ENCODE assay signal across 10 cellular contexts in the genomic region with DNA sequence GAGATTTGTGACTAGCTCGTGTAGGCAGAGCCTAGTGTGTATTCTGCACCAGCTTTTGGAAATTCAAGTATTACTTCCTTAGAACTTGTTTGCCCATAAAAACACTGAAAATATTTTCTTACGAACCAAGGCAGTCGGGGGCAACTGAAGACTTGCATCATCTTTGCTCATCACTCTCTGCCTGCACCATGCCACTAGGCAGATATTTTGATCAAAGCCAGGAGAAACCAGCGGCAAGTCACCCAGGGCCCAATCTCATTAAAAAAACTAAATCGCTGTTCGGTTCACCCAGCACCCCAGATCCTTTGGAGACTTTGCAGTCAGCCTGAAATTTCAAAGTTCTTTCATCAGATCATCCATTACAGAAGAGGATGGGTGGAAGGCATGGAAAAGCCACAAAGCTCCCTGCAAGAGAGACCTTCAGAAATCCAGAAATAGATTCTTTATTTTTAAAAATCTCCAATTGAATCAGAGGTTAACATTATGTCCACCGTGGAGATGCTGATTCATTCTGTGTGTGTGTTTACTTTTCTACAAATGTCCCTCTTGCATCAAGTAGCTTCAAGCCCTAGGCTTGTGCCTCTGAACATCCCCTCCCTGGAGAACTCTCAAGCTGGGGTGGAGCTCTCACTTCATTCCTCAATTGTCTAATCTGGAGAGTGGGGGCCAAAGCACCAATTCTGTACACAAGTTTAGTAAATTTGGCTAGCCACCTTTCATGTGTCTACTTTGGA.
DNase-seq lines count a peak whose midpoint lies in the region; ATAC-seq and TF ChIP-seq lines count a peak whose summit lies in the region.
"Had no signal": no experiment of that assay in that cellular context is flagged by ENCODE, and none has a peak within 500 bp of the region (broad histone marks: within the 10 kb centered on the region; RNA-seq: fewer than 3 reads in every experiment).

No MANE protein-coding gene starts in this region.

- peaks cover 58% of the 10 kb centered on the region for H3K79me2 ChIP-seq in smooth muscle cell (ENCODE audit: low read depth)

- H3K36me3 Mint-ChIP-seq in activated CD4-positive, alpha-beta T cell treated with anti-CD3 and anti-CD28 coated beads for 36 hours (ENCODE audit: low read depth), result peaks cover 91% of the 10 kb centered on the region

- H3K27me3 Mint-ChIP-seq in activated CD4-positive, alpha-beta T cell treated with anti-CD3 and anti-CD28 coated beads for 36 hours, result no peaks in the 10 kb centered on the region

- peaks cover 91 to 99% (median 97%) of the 10 kb centered on the region in 4 donors for H3K4me1 ChIP-seq in esophagus muscularis mucosa
- H3K4me1 ChIP-seq in smooth muscle cell (ENCODE audit: low read depth), result peaks cover 25% of the 10 kb centered on the region

- no peak for TF ChIP-seq POLR2A in esophagus muscularis mucosa (IDR thresholded peaks at IDR 0.05; ENCODE audit: low read depth)

- H2AFZ ChIP-seq in smooth muscle cell (ENCODE audit: low read depth), result no peak overlapping the region

- 74% methylated on average over 7 of the region's 7 CpGs for WGBS in esophagus muscularis mucosa
- 60% methylated on average over 7 of the region's 7 CpGs for WGBS in smooth muscle cell (ENCODE audit: low lambda C conversion rate)

- peaks cover 51% of the 10 kb centered on the region for H3F3A ChIP-seq in smooth muscle cell (ENCODE audit: low read depth)

- H3K27ac ChIP-seq in RWPE1 (peak overlapping the region; percentile 58), esophagus muscularis mucosa (replicated peaks in 1 of 4) (peak overlapping the region in 3 of 4 donors; percentile 71 to 81 (median 77)), smooth muscle cell (ENCODE audit: low read depth) (peak overlapping the region; percentile 97)

- no peak for DNase-seq in activated CD4-positive, alpha-beta T cell treated with anti-CD3 and anti-CD28 coated beads for 36 hours
- no peak for DNase-seq in activated CD4-positive, alpha-beta T cell treated with anti-CD3 and anti-CD28 coated beads for 1 hour
- DNase-seq in RWPE1 (ENCODE audit: low spot score) (no peak), esophagus muscularis mucosa (ENCODE audit: extremely low spot score) (no peak), smooth muscle cell (lab: John Stamatoyannopoulos, UW; ENCODE audit: unreplicated experiment) (no peak)
- no peak for DNase-seq in stimulated activated CD4-positive, alpha-beta T cell treated with anti-CD3 and anti-CD28 coated beads, Interleukin-12 subunit alpha, Interleukin-12 subunit beta, amount 100 ng/mL, for 4 hours
- no peak for DNase-seq in activated effector memory CD4-positive, alpha-beta T cell treated with anti-CD3 and anti-CD28 coated beads, Interleukin-2, amount 50 U/mL, for 16 hours
- DNase-seq: activated CD8-positive, alpha-beta memory T cell treated with anti-CD3 and anti-CD28 coated beads, Interleukin-2, amount 50 U/mL, for 4 hours had no signal

- peak overlapping the region; percentile 58 for H3K4me2 ChIP-seq in smooth muscle cell

- H3K27me3 ChIP-seq in esophagus muscularis mucosa (no peaks in the 10 kb centered on the region), smooth muscle cell (ENCODE audit: low read depth) (no peaks in the 10 kb centered on the region)

- no peak for ATAC-seq in activated CD4-positive, alpha-beta T cell treated with anti-CD3 and anti-CD28 coated beads for 36 hours
- ATAC-seq in HG03342 (IDR thresholded peaks at IDR 0.05; ENCODE audit: unreplicated experiment), result no peak
- ATAC-seq: esophagus mucosa had no signal

- H4K20me1 ChIP-seq in smooth muscle cell (ENCODE audit: low read depth), result peaks cover 57% of the 10 kb centered on the region

- H3K4me3 ChIP-seq in esophagus muscularis mucosa, result no peak overlapping the region
- H3K4me3 ChIP-seq in smooth muscle cell, result no peak overlapping the region

- intact Hi-C loops in activated CD4-positive, alpha-beta T cell treated with anti-CD3 and anti-CD28 coated beads for 36 hours (cut with DNase I, micrococcal nuclease), result loop anchor here (5.0 to 10.0 kb wide), 5 partner anchors 37 to 474 kb away; no protein-coding TSS in a partner anchor
- intact Hi-C loops in esophagus muscularis mucosa (cut with DNase I), result no loop called here

- no peak for TF ChIP-seq EP300 in esophagus muscularis mucosa (IDR thresholded peaks at IDR 0.05)

- peaks cover 91% of the 10 kb centered on the region for H3K4me1 Mint-ChIP-seq in activated CD4-positive, alpha-beta T cell treated with anti-CD3 and anti-CD28 coated beads for 36 hours

- TF ChIP-seq CTCF in RWPE1 (conservative IDR thresholded peaks at IDR 0.05; ENCODE audit: low read depth) (no peak), esophagus muscularis mucosa (IDR thresholded peaks at IDR 0.05) (no peak), smooth muscle cell (IDR thresholded peaks at IDR 0.05; ENCODE audit: borderline replicate concordance, insufficient read depth, poor library complexity, severe bottlenecking) (no peak)

- H3K27ac Mint-ChIP-seq in activated CD4-positive, alpha-beta T cell treated with anti-CD3 and anti-CD28 coated beads for 36 hours, result peak overlapping the region; percentile 98

- POLR2A ChIA-PET in activated CD4-positive, alpha-beta T cell treated with anti-CD3 and anti-CD28 coated beads for 36 hours (lab: Charles Lee), result interaction anchor here (0.6 to 2.6 kb wide), 8 partner anchors 10 to 149 kb away, joined by 3 to 12 read pairs (median 6); no protein-coding TSS in a partner anchor
- POLR2A ChIA-PET in RWPE1 (lab: Yijun Ruan, JAX; ENCODE audit: low non-redundant PET), result no interaction called here

- no peaks in the 10 kb centered on the region for H3K9me3 ChIP-seq in esophagus muscularis mucosa
- no peaks in the 10 kb centered on the region for H3K9me3 ChIP-seq in smooth muscle cell (replicated peaks; ENCODE audit: low read depth)

- no peak overlapping the region for H3K9ac ChIP-seq in smooth muscle cell (ENCODE audit: low read depth)

- H3K36me3 ChIP-seq in esophagus muscularis mucosa (peaks cover 0 to 25% (median 7%) of the 10 kb centered on the region in 4 donors), smooth muscle cell (ENCODE audit: low read depth) (no peaks in the 10 kb centered on the region)

- peak overlapping the region; percentile 96 for H3K4me3 Mint-ChIP-seq in activated CD4-positive, alpha-beta T cell treated with anti-CD3 and anti-CD28 coated beads for 36 hours

- CTCF ChIA-PET in activated CD4-positive, alpha-beta T cell treated with anti-CD3 and anti-CD28 coated beads for 36 hours (lab: Charles Lee), result interaction anchor here (0.7 to 5.7 kb wide), 12 partner anchors 8 to 351 kb away, joined by 3 to 58 read pairs (median 6); no protein-coding TSS in a partner anchor
- CTCF ChIA-PET in RWPE1 (lab: Yijun Ruan, JAX), result interaction anchor here (0.6 to 1.4 kb wide), 4 partner anchors 13 to 1341 kb away, joined by 3 to 5 read pairs (median 4); no protein-coding TSS in a partner anchor

- H3K9me3 Mint-ChIP-seq in activated CD4-positive, alpha-beta T cell treated with anti-CD3 and anti-CD28 coated beads for 36 hours (ENCODE audit: low read depth), result no peaks in the 10 kb centered on the region
